8 cellular contexts compared by ENCODE assay signal in the genomic region with DNA sequence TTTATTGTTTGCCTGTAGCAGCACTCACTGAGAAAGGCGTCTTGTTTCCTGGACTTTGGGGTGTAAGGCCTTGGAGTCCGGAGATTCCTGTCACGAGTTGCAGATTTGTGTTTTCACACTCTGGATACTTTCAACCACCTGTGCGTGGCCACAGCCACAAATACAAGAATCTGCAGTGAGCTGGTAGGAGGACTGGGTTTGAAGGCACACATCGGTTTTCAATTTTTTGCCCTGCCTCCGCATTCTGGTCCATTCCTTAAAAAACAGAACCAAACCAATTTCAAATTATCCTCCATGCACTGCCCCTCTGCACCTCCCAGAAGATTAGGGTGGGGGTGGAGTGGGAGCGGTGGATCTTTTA. TPM values are rescaled to one million over a fixed set of nuclear protein-coding genes. Genes with fewer than 3 reads are reported as not detected.
DNase-seq lines count a peak whose midpoint lies in the region; ATAC-seq, FAIRE-seq and TF ChIP-seq lines count a peak whose summit lies in the region.

No MANE protein-coding gene starts in this region.

- POLR2A ChIA-PET in H1 (lab: Charles Lee; ENCODE audit: partially characterized antibody): interaction anchor here (1.2 to 2.6 kb wide), 5 partner anchors 9 to 172 kb away, joined by 3 to 14 read pairs (median 4); a partner anchor contains a TSS

- peaks cover 2% of the 10 kb centered on the region; the same call in 1 of the 2 replicates for H3K23me2 ChIP-seq in H1 (ENCODE audit: low read depth, low read length)

- H3K9me3 ChIP-seq in SK-N-MC (ENCODE audit: low read depth, low read length) (no peaks in the 10 kb centered on the region), H1 (ENCODE audit: insufficient read depth in 2 of 2, low read depth in 1 of 2, low read length in 1 of 2) (no peaks in the 10 kb centered on the region), muscle layer of duodenum (ENCODE audit: control insufficient read depth in 1 of 2, low read length in 2 of 2) (no peaks in the 10 kb centered on the region)

- H2BK12ac ChIP-seq in H1 (ENCODE audit: low read depth, low read length): no peak overlapping the region

- peak overlapping the region; percentile 65 for H2AFZ ChIP-seq in H1 (ENCODE audit: low read length)

- TF ChIP-seq CTCF in AG10803 (conservative IDR thresholded peaks at IDR 0.05; ENCODE audit: low read length) (no peak), H1 (IDR thresholded peaks at IDR 0.05; ENCODE audit: control extremely low read depth in 1 of 3, insufficient read depth in 1 of 3, low read depth in 1 of 3, low read length in 3 of 3) (no peak)

- no peak for TF ChIP-seq POLR2A in H1 (IDR thresholded peaks at IDR 0.05; ENCODE audit: control extremely low read depth in 1 of 2, low read depth in 2 of 2, low read length in 2 of 2)

- H3K14ac ChIP-seq in H1 (ENCODE audit: insufficient read length): no peak overlapping the region

- ATAC-seq in GM21423 (IDR thresholded peaks at IDR 0.05; ENCODE audit: unreplicated experiment) (peak; percentile 9), GM19324 (IDR thresholded peaks at IDR 0.05; ENCODE audit: low FRiP score, unreplicated experiment) (no peak), GM19463 (IDR thresholded peaks at IDR 0.05; ENCODE audit: unreplicated experiment) (no peak)

- no peak overlapping the region for H4K8ac ChIP-seq in H1 (ENCODE audit: extremely low read depth, insufficient read depth, low read length)

- peak overlapping the region; percentile 82 to 87 for H3K4me2 ChIP-seq in H1 (ENCODE audit: insufficient read depth in 1 of 2, low read depth in 2 of 2, low read length in 2 of 2)

- WGBS in H1 (ENCODE audit: extremely low coverage in 1 of 2, insufficient coverage in 1 of 2, insufficient read length in 1 of 2, insufficient replicate concordance in 2 of 2, low coverage in 1 of 2, low lambda C conversion rate in 2 of 2, missing lambda C conversion rate in 1 of 2), 2 experiments: 10% methylated on average over 7 of the region's 7 CpGs; no CpG with 5 or more reads in 1 of the 2 experiments

- peak overlapping the region; percentile 62 for H2BK5ac ChIP-seq in H1 (ENCODE audit: low read depth, low read length)

- H3K23ac ChIP-seq in H1 (ENCODE audit: insufficient read length): no peak overlapping the region

- FAIRE-seq in H1 (lab: Jason Lieb, UNC): no peak

- no peaks in the 10 kb centered on the region for H4K20me1 ChIP-seq in H1 (replicated peaks in 1 of 2; ENCODE audit: control insufficient read depth in 1 of 2, insufficient read depth in 2 of 2, low read length in 2 of 2)

- no peak overlapping the region for H4K91ac ChIP-seq in H1 (replicated peaks; ENCODE audit: insufficient read length, low read length)

- H3K27me3 ChIP-seq in H1 (replicated peaks in 1 of 4; ENCODE audit: control insufficient read depth in 3 of 4, extremely low read depth in 1 of 4, insufficient read depth in 3 of 4, low read length in 3 of 4) (no peaks in the 10 kb centered on the region), muscle layer of duodenum (ENCODE audit: low read depth, low read length) (no peaks in the 10 kb centered on the region)

- H3K79me2 ChIP-seq in H1 (ENCODE audit: control insufficient read depth in 1 of 2, insufficient read depth in 2 of 2, low read length in 2 of 2): peaks cover 9 to 52% of the 10 kb centered on the region in 2 experiments; a peak in 3 of 4 replicates

- H2BK15ac ChIP-seq in H1 (ENCODE audit: low read length): no peak overlapping the region

- H3K27ac ChIP-seq in SK-N-MC (0 out of 2 replicates have a peak overlapping the region, but pooled peaks have one; percentile 50), H1 (ENCODE audit: low read depth, low read length) (peak overlapping the region; percentile 82), muscle layer of duodenum (ENCODE audit: low read length) (peak overlapping the region; percentile 87)

- CTCF ChIA-PET in H1 (lab: Charles Lee; ENCODE audit: partially characterized antibody): interaction anchor here (0.6 to 1.4 kb wide), 2 partner anchors 180 to 569 kb away, joined by 3 to 4 read pairs; no protein-coding TSS in a partner anchor

- TF ChIP-seq RAD21 in H1 (IDR thresholded peaks at IDR 0.05 in 1 of 2, conservative IDR thresholded peaks at IDR 0.05 in 1 of 2; ENCODE audit: low read depth in 2 of 2, low read length in 2 of 2): no peak

- no peak overlapping the region for H2AK5ac ChIP-seq in H1 (ENCODE audit: low read depth, low read length)

- peak overlapping the region; percentile 62; the same call in 1 of the 2 replicates for H3K18ac ChIP-seq in H1 (ENCODE audit: extremely low read depth, low read length)

- peak overlapping the region; percentile 67 for H4K5ac ChIP-seq in H1 (ENCODE audit: insufficient read length, low read depth, low read length)

- peaks cover 7% of the 10 kb centered on the region; the same call in 1 of the 2 replicates for H3K36me3 ChIP-seq in SK-N-MC (ENCODE audit: insufficient read depth, low read length)
- H3K36me3 ChIP-seq in H1 (ENCODE audit: control insufficient read depth in 2 of 4, insufficient read depth in 4 of 4, low read length in 3 of 4): no peaks in the 10 kb centered on the region
- H3K36me3 ChIP-seq in muscle layer of duodenum (ENCODE audit: control insufficient read depth in 1 of 2, insufficient read depth in 2 of 2, low read length in 2 of 2): no peaks in the 10 kb centered on the region

- H3K56ac ChIP-seq in H1 (replicated peaks; ENCODE audit: insufficient read length, low read depth, low read length): peak overlapping the region; percentile 3

- H3K9ac ChIP-seq in SK-N-MC (ENCODE audit: insufficient read length) (peak overlapping the region; percentile 89), H1 (replicated peaks in 1 of 4; ENCODE audit: extremely low read depth in 1 of 4, low read depth in 3 of 4, low read length in 3 of 4) (peak overlapping the region; percentile 68 to 82 (median 74))

- peaks cover 5% of the 10 kb centered on the region for H3K79me1 ChIP-seq in H1 (ENCODE audit: low read depth, low read length)

- DNase-seq in AG10803 (ENCODE audit: low read depth) (peak; percentile 14), SK-N-MC (ENCODE audit: low read depth, low spot score) (no peak), H1 (ENCODE audit: low read depth in 1 of 2, low spot score in 2 of 2) (no peak), NCI-H2171 treated with DMSO at 0.1 percent for 48 hours (lab: John Stamatoyannopoulos, UW) (no peak)

- H3K4ac ChIP-seq in H1 (replicated peaks; ENCODE audit: insufficient read length, low read depth, low read length): no peak overlapping the region

- H3K4me3 ChIP-seq in AG10803 (ENCODE audit: low read length) (peak overlapping the region; percentile 91), SK-N-MC (peak overlapping the region; percentile 88), H1 (ENCODE audit: extremely low read depth in 1 of 4, insufficient read depth in 2 of 4, low read depth in 3 of 4, low read length in 4 of 4) (peak overlapping the region; percentile 59 to 95 (median 88)), muscle layer of duodenum (ENCODE audit: low read depth in 1 of 2, low read length in 2 of 2) (peak overlapping the region; percentile 90 to 97)

- TF ChIP-seq EP300 in H1 (IDR thresholded peaks at IDR 0.05; ENCODE audit: borderline replicate concordance in 1 of 2, low read depth in 2 of 2, low read length in 2 of 2): no peak

- H2BK20ac ChIP-seq in H1 (ENCODE audit: low read length): no peak overlapping the region

- no peaks in the 10 kb centered on the region; a peak in 2 of 7 replicates for H3K4me1 ChIP-seq in H1 (replicated peaks in 1 of 4; ENCODE audit: control insufficient read depth in 3 of 4, insufficient read depth in 4 of 4, low read length in 3 of 4)
- H3K4me1 ChIP-seq in muscle layer of duodenum (ENCODE audit: control insufficient read depth in 1 of 2, insufficient read depth in 2 of 2, low read length in 2 of 2): peaks cover 5 to 20% of the 10 kb centered on the region in 2 donors

- no peak overlapping the region for H2BK120ac ChIP-seq in H1 (replicated peaks; ENCODE audit: low read depth, low read length)

TF ChIP-seq in H1, 55 proteins besides CTCF, POLR2A, EP300 and RAD21:
- TF ChIP-seq HDAC6 (IDR thresholded peaks at IDR 0.05; ENCODE audit: low read depth, low read length): no peak
- no peak for TF ChIP-seq ASH2L (IDR thresholded peaks at IDR 0.05; ENCODE audit: low read length)
- no peak for TF ChIP-seq TAF7 (optimal IDR thresholded peaks at IDR 0.05; ENCODE audit: borderline replicate concordance, low read depth, low read length)
- no peak for TF ChIP-seq CEBPB (IDR thresholded peaks at IDR 0.05; ENCODE audit: low read depth, low read length)
- TF ChIP-seq, protein P1, sequence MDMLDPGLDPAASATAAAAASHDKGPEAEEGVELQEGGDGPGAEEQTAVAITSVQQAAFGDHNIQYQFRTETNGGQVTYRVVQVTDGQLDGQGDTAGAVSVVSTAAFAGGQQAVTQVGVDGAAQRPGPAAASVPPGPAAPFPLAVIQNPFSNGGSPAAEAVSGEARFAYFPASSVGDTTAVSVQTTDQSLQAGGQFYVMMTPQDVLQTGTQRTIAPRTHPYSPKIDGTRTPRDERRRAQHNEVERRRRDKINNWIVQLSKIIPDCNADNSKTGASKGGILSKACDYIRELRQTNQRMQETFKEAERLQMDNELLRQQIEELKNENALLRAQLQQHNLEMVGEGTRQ (IDR thresholded peaks at IDR 0.05; ENCODE audit: low read length): no peak
- TF ChIP-seq RXRA (IDR thresholded peaks at IDR 0.05; ENCODE audit: insufficient read depth, low read depth, low read length): no peak
- no peak for TF ChIP-seq CTBP2 (IDR thresholded peaks at IDR 0.05; ENCODE audit: borderline replicate concordance, insufficient read depth, insufficient read length, low read length)
- TF ChIP-seq POU5F1 (IDR thresholded peaks at IDR 0.05; ENCODE audit: low read depth, low read length): no peak
- no peak for TF ChIP-seq KDM4A (IDR thresholded peaks at IDR 0.05; ENCODE audit: low read depth, low read length, severe bottlenecking)
- TF ChIP-seq ZNF274 (IDR thresholded peaks at IDR 0.05; ENCODE audit: borderline replicate concordance, extremely low read depth, low read length): no peak
- TF ChIP-seq, protein P2, sequence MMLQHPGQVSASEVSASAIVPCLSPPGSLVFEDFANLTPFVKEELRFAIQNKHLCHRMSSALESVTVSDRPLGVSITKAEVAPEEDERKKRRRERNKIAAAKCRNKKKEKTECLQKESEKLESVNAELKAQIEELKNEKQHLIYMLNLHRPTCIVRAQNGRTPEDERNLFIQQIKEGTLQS (IDR thresholded peaks at IDR 0.05; ENCODE audit: insufficient read depth, low read depth, low read length): no peak

RNA-seq across cellular contexts. Expression of a gene that starts 0.6 kb away (rescaled TPM):
- 67.3 and 69.1 TPM in 2 replicates for total RNA-seq in H1 (2021; fragmentation: NEBNext Ultra II Directional; extraction: Animal tissue kit (Norgen Biotek cat#: 25700))
- 20.7 and 27.0 TPM in 2 replicates for polyA plus RNA-seq in H1 (2011; rRNA removed)
- polyA plus RNA-seq in H1 (2011; cell fraction: cytosol; rRNA removed): 33.5 TPM
- 28.0 TPM for polyA plus RNA-seq in H1 (2011; cell fraction: nucleus; rRNA removed)
- 35.6 to 50.5 TPM (median 42.4 TPM) in 4 replicates for polyA plus RNA-seq in H1 (2012, experiment 1 of 2)
- polyA plus RNA-seq in H1 (2012, experiment 2 of 2): 6.3 TPM
- 28.8 TPM for polyA plus RNA-seq in H1 (2013, experiment 1 of 2)
- 29.6 TPM for polyA plus RNA-seq in H1 (2013, experiment 2 of 2)
- polyA minus RNA-seq in H1 (2011; rRNA and poly(A)+ RNA removed): 164 and 189 TPM in 2 replicates
- 65.8 TPM for polyA minus RNA-seq in H1 (2011; cell fraction: cytosol; rRNA and poly(A)+ RNA removed)
- polyA minus RNA-seq in H1 (2011; cell fraction: nucleus; rRNA and poly(A)+ RNA removed): 349 TPM
